ENCODE assay signal across 10 cellular contexts in genomic region chr4:54930226-54930625, GRCh38.
DNase-seq lines count a peak whose midpoint lies in the region; FAIRE-seq and TF ChIP-seq lines count a peak whose summit lies in the region.
"Had no signal": no experiment of that assay in that cellular context is flagged by ENCODE, and none has a peak within 500 bp of the region (broad histone marks: within the 10 kb centered on the region; RNA-seq: fewer than 3 reads in every experiment).

No MANE protein-coding gene starts in this region.

- no peak overlapping the region for H3K4me3 ChIP-seq in fibroblast of mammary gland (ENCODE audit: control insufficient read depth, low read depth, low read length)

- DNase-seq in GM04504 (ENCODE audit: low read depth) = peak; percentile 10
- peak; percentile 20 for DNase-seq in RKO (ENCODE audit: low spot score)
- DNase-seq in fibroblast of mammary gland (ENCODE audit: low read depth) = peak; percentile 12
- peak; percentile 97 for DNase-seq in pulmonary artery endothelial cell (ENCODE audit: low read depth, low spot score)
- no peak for DNase-seq in RCC 7860 (ENCODE audit: low spot score)
- no peak for DNase-seq in COLO829 (ENCODE audit: low spot score)
- no peak for DNase-seq in NCI-H2171 treated with DMSO at 0.1 percent for 48 hours (lab: John Stamatoyannopoulos, UW)
- DNase-seq in SIG-M5 (lab: John Stamatoyannopoulos, UW) = no peak
- DNase-seq: activated CD4-positive, alpha-beta T cell treated with anti-CD3 and anti-CD28 coated beads for 1 hour; activated gamma-delta T cell treated with Interleukin-2 at 50 U/mL for 16 hours had no signal

- no peak for FAIRE-seq in RCC 7860 (lab: Jason Lieb, UNC)

- no peak for TF ChIP-seq CTCF in fibroblast of mammary gland (conservative IDR thresholded peaks at IDR 0.05; ENCODE audit: control insufficient read depth, insufficient read depth, low read depth, low read length)

Comparison
In these comparisons a context has a peak if more than half of its experiments do, and no peak if none do; other contexts are left out.
1. DNase-seq: peak in GM04504 (single experiment), RKO (single experiment), fibroblast of mammary gland (single experiment) and pulmonary artery endothelial cell (single experiment); none in RCC 7860 (single experiment), COLO829 (single experiment), NCI-H2171 treated with DMSO at 0.1 percent for 48 hours (single experiment) and SIG-M5 (single experiment).